In genomic region chr2:8679827-8680731, GRCh38 we compare ENCODE assay signal across 1 cellular context.
TF ChIP-seq lines count a peak whose summit lies in the region.

No MANE protein-coding gene starts in this region.

TF ChIP-seq in K562, 482 proteins besides CTCF, POLR2A, EP300 and RAD21 (continued from another document):
- TF ChIP-seq USF2 (CRISPR knock-in tag; IDR thresholded peaks at IDR 0.05) (peak; percentile 77), BHLHE40 (IDR thresholded peaks at IDR 0.05; ENCODE audit: low read length) (peak; percentile 66), TOE1 (IDR thresholded peaks at IDR 0.05; ENCODE audit: borderline replicate concordance) (peak; percentile 65; the same call in 1 of the 2 replicates), TOE1 (CRISPR knock-in tag; IDR thresholded peaks at IDR 0.05; ENCODE audit: borderline replicate concordance, low read depth) (no peak), TRIM28 (IDR thresholded peaks at IDR 0.05) (no peak), USF1 (CRISPR knock-in tag; IDR thresholded peaks at IDR 0.05) (peak; percentile 50; the same call in 1 of the 2 replicates), RAD51 (IDR thresholded peaks at IDR 0.05; ENCODE audit: borderline replicate concordance, low read depth) (peak; percentile 88), MBD1 (CRISPR knock-in tag; IDR thresholded peaks at IDR 0.05) (peak; percentile 54; the same call in 1 of the 2 replicates), MEIS2 (IDR thresholded peaks at IDR 0.05; ENCODE audit: partially characterized antibody) (peak; percentile 35), TFE3 (CRISPR knock-in tag; IDR thresholded peaks at IDR 0.05) (peak; percentile 84), EGR1 (conservative IDR thresholded peaks at IDR 0.05) (0 out of 2 replicates have a peak, but pooled peaks have one; percentile 21), CBX1 (IDR thresholded peaks at IDR 0.05; ENCODE audit: low read depth) (no peak)
